18 cellular contexts compared by ENCODE assay signal in the genomic region with DNA sequence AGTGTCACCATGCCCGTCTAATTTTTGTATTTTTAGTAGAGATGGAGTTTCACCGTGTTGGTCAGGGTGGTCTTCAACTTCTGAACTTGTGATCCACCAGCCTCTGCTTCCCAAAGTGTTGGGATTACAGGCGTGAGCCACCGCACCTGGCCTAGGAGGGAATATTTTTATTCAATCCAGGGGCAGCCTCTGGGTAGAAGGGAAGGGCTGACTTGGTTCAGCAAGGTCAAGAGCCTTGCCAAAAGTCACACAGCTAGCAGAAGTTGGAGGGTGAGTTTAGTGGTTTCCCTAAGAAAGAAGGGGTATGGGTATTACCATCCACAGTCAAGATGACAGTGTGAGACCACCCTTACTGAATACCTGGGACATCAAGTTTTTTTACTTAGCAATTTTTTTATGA. TPM values are rescaled to one million over a fixed set of nuclear protein-coding genes. Genes with fewer than 3 reads are reported as not detected.
DNase-seq lines count a peak whose midpoint lies in the region; ATAC-seq, FAIRE-seq and TF ChIP-seq lines count a peak whose summit lies in the region.
"Had no signal": no experiment of that assay in that cellular context is flagged by ENCODE, and none has a peak within 500 bp of the region (broad histone marks: within the 10 kb centered on the region; RNA-seq: fewer than 3 reads in every experiment).

No MANE protein-coding gene starts in this region.

- DNase-seq in Calu3 (no peak), body of pancreas (no peak), small intestine (no peak), COR-L47 (lab: John Stamatoyannopoulos, UW) (no peak), BE2C (no peak)
- DNase-seq: AML-193, DMS53, NCI-H1930, NCI-H2171, NCI-H446, NCI-H748 treated with DMSO at 0.1 percent for 48 hours had no signal

- WGBS in body of pancreas, 2 donors, result 92% methylated on average over 4 of the region's 4 CpGs
- WGBS in small intestine, 3 donors, result 84 to 86% (median 84%) methylated on average over 4 of the region's 4 CpGs

- H3K4me3 ChIP-seq in OCI-LY3 (ENCODE audit: low read length) (peak overlapping the region; percentile 72), body of pancreas (no peak overlapping the region), small intestine (ENCODE audit: low read depth in 1 of 2, low read length in 2 of 2) (no peak overlapping the region), BE2C (ENCODE audit: low read depth, low read length) (no peak overlapping the region)
- H3K4me3 ChIP-seq: SK-N-MC had no signal

- peaks cover 35% of the 10 kb centered on the region for H3K4me1 Mint-ChIP-seq in Calu3 (ENCODE audit: low read depth, unreplicated experiment)

- CTCF ChIA-PET in Calu3 (lab: Charles Lee), result interaction anchor here (2.5 kb wide), 1 partner anchor 149 kb away, joined by 10 read pairs; the partner anchor contains the start of genes MRPL46 and MRPS11

- H3K27me3 ChIP-seq in OCI-LY3 (ENCODE audit: low read depth, low read length) (no peaks in the 10 kb centered on the region), body of pancreas (no peaks in the 10 kb centered on the region), small intestine (ENCODE audit: control insufficient read depth in 2 of 2, insufficient read depth in 2 of 2, low read length in 2 of 2) (no peaks in the 10 kb centered on the region), BE2C (no peaks in the 10 kb centered on the region)

- H3K4me2 ChIP-seq in OCI-LY3 (ENCODE audit: low read length), result peak overlapping the region; percentile 78

- H3K4me1 ChIP-seq in OCI-LY3 (ENCODE audit: low read length), result peaks cover 91% of the 10 kb centered on the region
- H3K4me1 ChIP-seq in body of pancreas, result peaks cover 33% of the 10 kb centered on the region
- peaks cover 0 to 5% of the 10 kb centered on the region in 2 donors for H3K4me1 ChIP-seq in small intestine (ENCODE audit: control insufficient read depth in 2 of 2, insufficient read depth in 1 of 2, low read depth in 1 of 2, low read length in 1 of 2)
- no peaks in the 10 kb centered on the region; the same call in 1 of the 2 replicates for H3K4me1 ChIP-seq in BE2C

- no peaks in the 10 kb centered on the region for H3K9me3 ChIP-seq in OCI-LY3 (ENCODE audit: insufficient read depth, low read length)
- no peaks in the 10 kb centered on the region for H3K9me3 ChIP-seq in body of pancreas
- H3K9me3 ChIP-seq in small intestine (ENCODE audit: control insufficient read depth, low read depth), result no peaks in the 10 kb centered on the region
- H3K9me3 ChIP-seq in BE2C, result no peaks in the 10 kb centered on the region

- peaks cover 9% of the 10 kb centered on the region for H3K27me3 Mint-ChIP-seq in Calu3 (ENCODE audit: unreplicated experiment)

- H4K20me1 ChIP-seq in OCI-LY3 (ENCODE audit: insufficient read depth, low read length), result no peaks in the 10 kb centered on the region

- peak overlapping the region; percentile 87 for H3K9ac ChIP-seq in OCI-LY3 (ENCODE audit: low read length)

- peaks cover 54% of the 10 kb centered on the region for H3K79me2 ChIP-seq in OCI-LY3 (ENCODE audit: low read length)

- H3K27ac ChIP-seq in OCI-LY3 (ENCODE audit: low read length), result peak overlapping the region; percentile 99
- H3K27ac ChIP-seq in body of pancreas, result peak overlapping the region in 3 of 4 donors; percentile 69 to 84 (median 82)
- H3K27ac ChIP-seq in small intestine (ENCODE audit: low read depth in 1 of 2, low read length in 1 of 2), result peak overlapping the region; percentile 42 to 90
- H3K27ac ChIP-seq: HL-60, SK-N-MC had no signal

- H3K9me3 Mint-ChIP-seq in Calu3 (ENCODE audit: low read depth, unreplicated experiment), result no peaks in the 10 kb centered on the region

- no peak overlapping the region for H2AFZ ChIP-seq in OCI-LY3 (ENCODE audit: low read depth, low read length)

- TF ChIP-seq POLR2A in body of pancreas (IDR thresholded peaks at IDR 0.05), result no peak

- peaks cover 18% of the 10 kb centered on the region for H3K36me3 Mint-ChIP-seq in Calu3 (ENCODE audit: insufficient read depth, unreplicated experiment)

- H3K4me3 Mint-ChIP-seq in Calu3 (ENCODE audit: low read depth, unreplicated experiment), result no peak overlapping the region

- TF ChIP-seq CTCF in Calu3 (IDR thresholded peaks at IDR 0.05; ENCODE audit: unreplicated experiment) (no peak), OCI-LY3 (IDR thresholded peaks at IDR 0.05; ENCODE audit: low read depth, low read length) (no peak), body of pancreas (IDR thresholded peaks at IDR 0.05) (no peak), BE2C (IDR thresholded peaks at IDR 0.05; ENCODE audit: low read depth, low read length) (no peak)

- FAIRE-seq in small intestine (lab: Jason Lieb, UNC), result no peak
- FAIRE-seq: GM19239, HTR-8/SVneo had no signal

- intact Hi-C loops in Calu3 (cut with micrococcal nuclease; ENCODE audit: unreplicated experiment) (no loop called here), body of pancreas (cut with DNase I) (loop anchor here (10.0 kb wide), 1 partner anchor 141 kb away; no protein-coding TSS in a partner anchor)

- peak overlapping the region; percentile 75 for H3K27ac Mint-ChIP-seq in Calu3 (ENCODE audit: unreplicated experiment)

- no peaks in the 10 kb centered on the region for H3K36me3 ChIP-seq in OCI-LY3 (replicated peaks; ENCODE audit: low read depth, low read length)
- H3K36me3 ChIP-seq in body of pancreas (replicated peaks in 1 of 2; ENCODE audit: insufficient read depth in 1 of 2, low read depth in 2 of 2), result no peaks in the 10 kb centered on the region
- no peaks in the 10 kb centered on the region for H3K36me3 ChIP-seq in small intestine (ENCODE audit: control insufficient read depth in 2 of 2, insufficient read depth in 2 of 2, low read length in 2 of 2)
- H3K36me3 ChIP-seq in BE2C, result no peaks in the 10 kb centered on the region

- no TSS peak for BruUV-seq in Calu3 (replicated peaks; lab: Mats Ljungman, UMichigan)

- ATAC-seq in body of pancreas, result no peak
- no peak for ATAC-seq in HG03095 (IDR thresholded peaks at IDR 0.05; ENCODE audit: unreplicated experiment)
- ATAC-seq: Right ventricle myocardium inferior had no signal

RNA-seq across cellular contexts. Expression of gene AEN, which starts 4.9 kb away (rescaled TPM):
- total RNA-seq in Calu3 (2022) (34.9 and 43.4 TPM in 2 replicates), body of pancreas (10 to 100 TPM; 20.4 to 23.3 TPM)
- 10 to 100 TPM in 2 of 3 donors, 1 to 10 TPM in 1; 5.4 to 16.8 (median 14.4) TPM for polyA plus RNA-seq in small intestine
- polyA plus RNA-seq in BE2C (2012; ENCODE audit: insufficient read depth, insufficient read length, low read depth), result 72.5 TPM

RNA-seq across cellular contexts. Expression of gene ISG20, which starts 22.6 kb away (rescaled TPM):
- total RNA-seq in Calu3 (2022) (75.6 and 155 TPM in 2 replicates), body of pancreas (10 to 100 TPM in 1 of 2 donors, 1 to 10 TPM in 1; 2.9 to 25.4 TPM)
- 100 to 1,000 TPM in 2 of 3 donors, 10 to 100 TPM in 1; 64.5 to 434 (median 132) TPM for polyA plus RNA-seq in small intestine
- polyA plus RNA-seq in BE2C (2012; ENCODE audit: insufficient read depth, insufficient read length, low read depth), result 2.9 TPM
